ENCODE assay signal across 1 cellular context in the genomic region with DNA sequence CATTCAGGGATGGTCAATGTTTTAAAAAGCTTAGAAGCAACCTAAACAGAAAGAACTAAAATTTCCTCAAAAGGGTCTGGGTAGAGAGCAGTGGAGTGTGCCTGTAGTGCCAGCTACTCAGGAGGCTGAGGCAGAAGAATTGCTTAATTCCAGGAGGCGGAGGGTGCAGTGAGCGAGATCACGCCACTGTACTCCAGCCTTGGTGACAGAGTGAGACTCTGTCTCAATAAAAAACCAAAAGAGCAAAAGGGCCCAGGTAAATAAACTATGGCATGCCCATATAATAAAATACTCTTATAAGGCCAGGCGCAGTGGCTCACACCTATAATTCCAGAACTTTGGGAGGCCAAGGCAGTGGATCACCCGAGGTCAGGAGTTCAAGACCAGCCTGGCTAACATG.
TF ChIP-seq lines count a peak whose summit lies in the region.

No MANE protein-coding gene starts in this region.

TF ChIP-seq in HepG2, 621 proteins besides CTCF, POLR2A, EP300 and RAD21 (continued from another document):
- TF ChIP-seq ZNF142 (CRISPR knock-in tag; IDR thresholded peaks at IDR 0.05) (no peak), ZNF546 (CRISPR knock-in tag; conservative IDR thresholded peaks at IDR 0.05) (no peak), HOXD1 (CRISPR knock-in tag; IDR thresholded peaks at IDR 0.05) (no peak), HIVEP1 (CRISPR knock-in tag; IDR thresholded peaks at IDR 0.05) (no peak), ZNF432 (CRISPR knock-in tag; IDR thresholded peaks at IDR 0.05; ENCODE audit: borderline replicate concordance) (no peak), TSC22D2 (CRISPR knock-in tag; IDR thresholded peaks at IDR 0.05; ENCODE audit: borderline replicate concordance) (no peak), PRPF4 (IDR thresholded peaks at IDR 0.05; ENCODE audit: low read depth, low read length, poor library complexity, severe bottlenecking) (no peak)
- TF ChIP-seq, protein P1, sequence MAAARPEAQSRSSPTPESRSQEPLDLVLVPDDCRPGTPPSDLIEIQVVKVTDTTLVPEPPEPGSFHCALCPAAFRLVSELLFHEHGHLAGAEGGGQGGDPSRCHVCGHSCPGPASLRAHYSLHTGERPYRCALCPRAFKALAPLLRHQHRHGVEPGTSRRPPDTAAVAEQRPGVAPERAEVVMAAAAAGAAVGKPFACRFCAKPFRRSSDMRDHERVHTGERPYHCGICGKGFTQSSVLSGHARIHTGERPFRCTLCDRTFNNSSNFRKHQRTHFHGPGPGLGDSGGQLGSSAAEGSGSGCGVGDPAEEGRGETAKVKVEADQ (CRISPR knock-in tag; IDR thresholded peaks at IDR 0.05; ENCODE audit: borderline replicate concordance): no peak
